10 cellular contexts compared by ENCODE assay signal in genomic region chr15:85073556-85074194, GRCh38.
A peak's percentile ranks its signal among the peaks of the same experiment; 100 is the strongest.
DNase-seq lines count a peak whose midpoint lies in the region; ATAC-seq and TF ChIP-seq lines count a peak whose summit lies in the region.
"Had no signal": no experiment of that assay in that cellular context is flagged by ENCODE, and none has a peak within 500 bp of the region (broad histone marks: within the 10 kb centered on the region; RNA-seq: fewer than 3 reads in every experiment).

No MANE protein-coding gene starts in this region.

- H3K9me3 ChIP-seq in gastroesophageal sphincter (no peaks in the 10 kb centered on the region), ascending aorta (no peaks in the 10 kb centered on the region)
- H3K9me3 ChIP-seq: stomach had no signal

- H3K27me3 ChIP-seq in gastroesophageal sphincter (no peaks in the 10 kb centered on the region), ascending aorta (no peaks in the 10 kb centered on the region)
- H3K27me3 ChIP-seq: stomach had no signal

- no peak for TF ChIP-seq EP300 in gastroesophageal sphincter (IDR thresholded peaks at IDR 0.05)

- H3K4me1 ChIP-seq in gastroesophageal sphincter = no peaks in the 10 kb centered on the region
- H3K4me1 ChIP-seq in ascending aorta = no peaks in the 10 kb centered on the region

- WGBS in gastroesophageal sphincter (ENCODE audit: low coverage in 1 of 2), 2 donors = 90 to 100% methylated on average over 1 to 2 of the region's 3 CpGs

- H3K27ac ChIP-seq in gastroesophageal sphincter (no peak overlapping the region), ascending aorta (no peak overlapping the region)
- H3K27ac ChIP-seq: stomach had no signal

- TF ChIP-seq CTCF in gastroesophageal sphincter (IDR thresholded peaks at IDR 0.05) = no peak
- no peak for TF ChIP-seq CTCF in ascending aorta (IDR thresholded peaks at IDR 0.05)

- ATAC-seq in GM18505 (IDR thresholded peaks at IDR 0.05; ENCODE audit: unreplicated experiment) = peak; percentile 84
- peak; percentile 72 for ATAC-seq in GM21381 (IDR thresholded peaks at IDR 0.05; ENCODE audit: unreplicated experiment)
- ATAC-seq in gastroesophageal sphincter = no peak
- ATAC-seq in left ventricle myocardium superior = no peak

- no peak for TF ChIP-seq POLR2A in GM18505 (IDR thresholded peaks at IDR 0.05; ENCODE audit: borderline replicate concordance, extremely low read depth, insufficient read depth, insufficient read length)
- TF ChIP-seq POLR2A in gastroesophageal sphincter (IDR thresholded peaks at IDR 0.05) = no peak

- DNase-seq in HT1080 (ENCODE audit: low read depth) = peak; percentile 70
- peak; percentile 7 for DNase-seq in glomerular visceral epithelial cell (ENCODE audit: extremely low spot score)
- DNase-seq in ascending aorta (ENCODE audit: low spot score in 2 of 2) = no peak
- no peak for DNase-seq in left ventricle myocardium superior
- DNase-seq in SIG-M5 treated with dmso at 0.1 percent for 504 hours (lab: John Stamatoyannopoulos, UW; ENCODE audit: unreplicated experiment) = no peak
- DNase-seq: effector CD4-positive, alpha-beta T cell; stomach had no signal

- H3K36me3 ChIP-seq in gastroesophageal sphincter (peaks cover 0 to 50% of the 10 kb centered on the region in 2 donors), ascending aorta (peaks cover 3 to 4% of the 10 kb centered on the region in 2 donors)

- intact Hi-C loops in ascending aorta (cut with DNase I) (no loop called here), left ventricle myocardium superior (cut with micrococcal nuclease) (no loop called here)

- H3K4me3 ChIP-seq in gastroesophageal sphincter (no peak overlapping the region), ascending aorta (no peak overlapping the region)
- H3K4me3 ChIP-seq: stomach had no signal

Comparison
In these comparisons a context has a peak if more than half of its experiments do, and no peak if none do; other contexts are left out.
1. ATAC-seq: peak in GM18505 (single experiment) and GM21381 (single experiment); none in gastroesophageal sphincter (single experiment) and left ventricle myocardium superior (single experiment).
2. DNase-seq: peak in HT1080 (single experiment) and glomerular visceral epithelial cell (single experiment); none in ascending aorta (0 of 2), left ventricle myocardium superior (single experiment) and SIG-M5 treated with dmso at 0.1 percent for 504 hours (single experiment).